In the genomic region with DNA sequence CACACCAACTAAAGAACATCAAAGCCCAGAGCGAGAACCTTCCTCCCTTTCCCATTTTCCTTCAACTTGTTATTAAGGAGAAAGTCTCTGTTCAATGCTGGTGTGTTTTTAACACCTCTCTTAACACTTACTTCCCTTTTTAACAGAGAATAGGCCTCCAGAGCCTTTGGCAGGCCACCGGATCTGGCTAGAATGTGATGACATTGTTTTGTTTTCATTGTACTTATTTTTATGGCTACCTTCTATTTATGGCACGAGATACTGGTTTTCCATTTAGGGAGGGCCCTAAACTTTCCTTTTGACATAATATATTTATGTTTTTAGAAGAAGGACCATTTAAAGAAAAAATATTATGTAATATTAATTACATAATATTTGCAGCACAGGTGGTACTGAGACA, we compare ENCODE assay signal across 1 cellular context.
TF ChIP-seq lines count a peak whose summit lies in the region.

No MANE protein-coding gene starts in this region.

TF ChIP-seq in GM12878, 131 proteins besides CTCF, POLR2A, EP300 and RAD21:
- TF ChIP-seq NFIC (IDR thresholded peaks at IDR 0.05; ENCODE audit: low read depth, low read length) = no peak
- peak in 1 of 2 experiments; percentile 50; a peak in 1 of 4 replicates for TF ChIP-seq IKZF2 (IDR thresholded peaks at IDR 0.05)
